Comparison of ENCODE assay signal across 1 cellular context in the genomic region with DNA sequence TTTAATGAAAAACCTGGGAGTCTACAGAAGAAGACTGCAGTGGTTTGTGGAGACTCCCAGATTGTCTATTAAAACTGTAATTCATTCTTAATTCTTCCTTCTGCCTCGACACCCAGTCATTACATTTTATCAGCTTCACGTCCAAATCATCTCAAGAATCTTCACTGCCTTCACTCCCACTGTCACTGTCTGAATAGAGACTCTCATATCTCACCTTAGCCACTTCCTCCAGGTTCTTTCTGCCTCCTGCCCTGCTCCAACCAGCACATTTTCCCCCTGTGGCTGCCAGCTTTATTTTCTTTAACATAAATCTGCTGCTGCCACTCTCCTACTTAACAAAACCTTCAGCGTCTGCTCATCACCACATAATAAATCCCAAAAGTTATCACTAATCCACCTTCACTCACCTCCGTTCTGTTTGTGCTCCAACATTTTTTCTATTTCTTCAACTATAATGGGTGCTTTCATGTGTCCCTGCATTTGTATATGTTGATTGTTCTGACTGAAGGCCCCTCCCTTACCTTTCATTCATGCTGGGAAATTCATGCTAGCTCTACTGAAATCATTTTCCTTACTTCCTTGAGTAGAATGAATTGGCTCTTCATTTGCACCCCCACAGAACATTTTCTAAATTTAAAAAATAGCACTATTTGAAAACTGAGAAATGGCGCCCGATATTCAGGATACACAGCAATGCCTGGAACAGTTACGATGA.
A peak's percentile ranks its signal among the peaks of the same experiment; 100 is the strongest.
TF ChIP-seq lines count a peak whose summit lies in the region.

No MANE protein-coding gene starts in this region.

TF ChIP-seq in HEK293T, 16 proteins besides CTCF, POLR2A, EP300 and RAD21:
- TF ChIP-seq, protein P1, sequence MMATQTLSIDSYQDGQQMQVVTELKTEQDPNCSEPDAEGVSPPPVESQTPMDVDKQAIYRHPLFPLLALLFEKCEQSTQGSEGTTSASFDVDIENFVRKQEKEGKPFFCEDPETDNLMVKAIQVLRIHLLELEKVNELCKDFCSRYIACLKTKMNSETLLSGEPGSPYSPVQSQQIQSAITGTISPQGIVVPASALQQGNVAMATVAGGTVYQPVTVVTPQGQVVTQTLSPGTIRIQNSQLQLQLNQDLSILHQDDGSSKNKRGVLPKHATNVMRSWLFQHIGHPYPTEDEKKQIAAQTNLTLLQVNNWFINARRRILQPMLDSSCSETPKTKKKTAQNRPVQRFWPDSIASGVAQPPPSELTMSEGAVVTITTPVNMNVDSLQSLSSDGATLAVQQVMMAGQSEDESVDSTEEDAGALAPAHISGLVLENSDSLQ (IDR thresholded peaks at IDR 0.05): peak; percentile 11; the same call in 1 of the 2 replicates
- no peak for TF ChIP-seq TARDBP (IDR thresholded peaks at IDR 0.05)
TF ChIP-seq in HEK293T: peak in this region for 1.
